ENCODE assay signal across 7 cellular contexts in genomic region chr11:88552377-88553029, GRCh38.
DNase-seq lines count a peak whose midpoint lies in the region; ATAC-seq and TF ChIP-seq lines count a peak whose summit lies in the region.

No MANE protein-coding gene starts in this region.

- H3K4me1 Mint-ChIP-seq in activated naive CD8-positive, alpha-beta T cell treated with anti-CD3 and anti-CD28 coated beads, Interleukin-2, amount 50 U/mL, for 24 hours, result peaks cover 3% of the 10 kb centered on the region

- no peaks in the 10 kb centered on the region for H3K9me3 Mint-ChIP-seq in activated naive CD8-positive, alpha-beta T cell treated with anti-CD3 and anti-CD28 coated beads, Interleukin-2, amount 50 U/mL, for 24 hours

- TF ChIP-seq CTCF in GM12864 (IDR thresholded peaks at IDR 0.05; ENCODE audit: low read depth, low read length, missing control alignments), result peak; percentile 94
- TF ChIP-seq CTCF in kidney epithelial cell (IDR thresholded peaks at IDR 0.05; ENCODE audit: insufficient read depth, low read length, poor library complexity, severe bottlenecking), result peak; percentile 63

- no peak overlapping the region for H3K4me3 Mint-ChIP-seq in activated naive CD8-positive, alpha-beta T cell treated with anti-CD3 and anti-CD28 coated beads, Interleukin-2, amount 50 U/mL, for 24 hours

- ATAC-seq in GM21423 (IDR thresholded peaks at IDR 0.05; ENCODE audit: unreplicated experiment), result peak; percentile 87
- ATAC-seq in HG03565 (IDR thresholded peaks at IDR 0.05; ENCODE audit: unreplicated experiment), result peak; percentile 97
- peak; percentile 43 for ATAC-seq in activated naive CD8-positive, alpha-beta T cell treated with anti-CD3 and anti-CD28 coated beads, Interleukin-2, amount 50 U/mL, for 24 hours

- DNase-seq in GM12864 (ENCODE audit: low read depth) (peak; percentile 24), SKM-1 (lab: John Stamatoyannopoulos, UW; ENCODE audit: unreplicated experiment) (peak; percentile 50), kidney epithelial cell (ENCODE audit: low read depth) (no peak)
- peak; percentile 35 for DNase-seq in activated naive CD8-positive, alpha-beta T cell treated with anti-CD3 and anti-CD28 coated beads, Interleukin-2, amount 50 U/mL, for 24 hours
- DNase-seq in stimulated activated CD8-positive, alpha-beta memory T cell treated with anti-CD3 and anti-CD28 coated beads, Interleukin-4, amount 100 ng/mL, for 48 hours, result peak; percentile 71

- H3K4me3 ChIP-seq in GM12864 (ENCODE audit: low read depth, low read length) (no peak overlapping the region), kidney epithelial cell (ENCODE audit: low read depth, low read length) (no peak overlapping the region)

- H3K36me3 ChIP-seq in kidney epithelial cell (ENCODE audit: control insufficient read depth, insufficient read depth, low read length), result no peaks in the 10 kb centered on the region

- no peak overlapping the region for H3K27ac Mint-ChIP-seq in activated naive CD8-positive, alpha-beta T cell treated with anti-CD3 and anti-CD28 coated beads, Interleukin-2, amount 50 U/mL, for 24 hours

- no peaks in the 10 kb centered on the region for H3K36me3 Mint-ChIP-seq in activated naive CD8-positive, alpha-beta T cell treated with anti-CD3 and anti-CD28 coated beads, Interleukin-2, amount 50 U/mL, for 24 hours (ENCODE audit: low read depth)

- no peaks in the 10 kb centered on the region for H3K27me3 Mint-ChIP-seq in activated naive CD8-positive, alpha-beta T cell treated with anti-CD3 and anti-CD28 coated beads, Interleukin-2, amount 50 U/mL, for 24 hours

- no peaks in the 10 kb centered on the region for H3K27me3 ChIP-seq in kidney epithelial cell (ENCODE audit: control insufficient read depth, insufficient read depth, low read length)

Comparison
In these comparisons a context has a peak if more than half of its experiments do, and no peak if none do; other contexts are left out.
1. ATAC-seq: peak in every context shown above with its lines; median percentile 97 in HG03565; 87 in GM21423; 43 in activated naive CD8-positive, alpha-beta T cell treated with anti-CD3 and anti-CD28 coated beads, Interleukin-2, amount 50 U/mL, for 24 hours.